ENCODE assay signal across 9 cellular contexts in the genomic region with DNA sequence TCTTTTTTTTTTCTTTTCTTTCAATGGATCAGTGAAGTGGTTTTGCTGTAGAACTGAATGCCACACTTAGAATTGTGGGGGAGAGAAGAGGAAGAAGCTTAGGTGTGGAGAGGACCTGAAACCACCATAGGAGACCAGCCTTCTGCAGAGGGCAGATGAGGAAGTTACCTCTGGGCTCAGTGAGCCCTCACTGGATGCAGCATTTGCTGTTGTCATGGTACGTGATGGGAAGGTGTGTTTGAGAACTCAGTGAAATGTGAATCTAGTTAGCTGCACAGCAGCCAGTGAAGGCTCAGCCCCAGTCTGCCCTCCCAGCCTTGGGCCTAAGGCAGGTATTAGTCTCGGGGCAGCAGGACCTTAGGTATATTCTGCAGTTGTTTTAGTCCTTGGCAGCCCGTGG. TPM values are rescaled to one million over a fixed set of nuclear protein-coding genes. Genes with fewer than 3 reads are reported as not detected.
A peak's percentile ranks its signal among the peaks of the same experiment; 100 is the strongest.
DNase-seq lines count a peak whose midpoint lies in the region; ATAC-seq and TF ChIP-seq lines count a peak whose summit lies in the region.
"Had no signal": no experiment of that assay in that cellular context is flagged by ENCODE, and none has a peak within 500 bp of the region (broad histone marks: within the 10 kb centered on the region; RNA-seq: fewer than 3 reads in every experiment).

No MANE protein-coding gene starts in this region.

- DNase-seq in heart right ventricle (no peak), GM10266 (ENCODE audit: extremely low spot score) (no peak), testis (no peak), putamen (ENCODE audit: low spot score) (no peak)
- no peak for DNase-seq in activated CD4-positive, alpha-beta T cell treated with anti-CD3 and anti-CD28 coated beads, Interleukin-2, amount 50 U/mL, for 1 hour
- DNase-seq: GM23248 had no signal

- H3K36me3 ChIP-seq in heart right ventricle (peaks cover 0 to 31% (median 0%) of the 10 kb centered on the region in 9 donors), testis (ENCODE audit: low read depth, missing control alignments) (no peaks in the 10 kb centered on the region)

- ATAC-seq in GM18517 (IDR thresholded peaks at IDR 0.05; ENCODE audit: unreplicated experiment) = peak; percentile 98
- peak; percentile 99 for ATAC-seq in GM21576 (IDR thresholded peaks at IDR 0.05; ENCODE audit: unreplicated experiment)
- peak in 5 of 8 donors; percentile 7 to 45 (median 19) for ATAC-seq in heart right ventricle

- intact Hi-C loops in heart right ventricle (cut with DNase I) = no loop called here
- intact Hi-C loops in testis (cut with DNase I; ENCODE audit: low total_unique reads) = no loop called here

- peak overlapping the region in 3 of 4 donors; percentile 0 to 61 (median 35) for H3K4me3 Mint-ChIP-seq in IgD-negative memory B cell

- no peaks in the 10 kb centered on the region for H3K9me3 Mint-ChIP-seq in IgD-negative memory B cell

- TF ChIP-seq CTCF in heart right ventricle (IDR thresholded peaks at IDR 0.05) (no peak), GM10266 (IDR thresholded peaks at IDR 0.05; ENCODE audit: control insufficient read depth, insufficient read depth, low read depth, missing control alignments) (no peak), testis (IDR thresholded peaks at IDR 0.05) (no peak)

- peaks cover 9% of the 10 kb centered on the region for H3K36me3 Mint-ChIP-seq in IgD-negative memory B cell

- TF ChIP-seq POLR2A in testis (IDR thresholded peaks at IDR 0.05) = no peak

- H3K4me3 ChIP-seq in heart right ventricle (no peak overlapping the region), testis (no peak overlapping the region)
- H3K4me3 ChIP-seq: GM23248 had no signal

- H3K9me3 ChIP-seq in heart right ventricle (no peaks in the 10 kb centered on the region), testis (no peaks in the 10 kb centered on the region)

- 43 to 61% methylated on average over 3 of the region's 3 CpGs for WGBS in heart right ventricle, 2 donors
- WGBS in testis, 2 donors = 86 to 97% methylated on average over 3 of the region's 3 CpGs

- H3K27me3 ChIP-seq in heart right ventricle (no peaks in the 10 kb centered on the region), testis (no peaks in the 10 kb centered on the region)

- peak overlapping the region in 9 of 10 donors; percentile 24 to 82 (median 72) for H3K27ac ChIP-seq in heart right ventricle
- no peak overlapping the region for H3K27ac ChIP-seq in testis
- H3K27ac ChIP-seq: GM23248 had no signal

- H3K4me1 ChIP-seq in heart right ventricle (peaks cover 0 to 67% (median 30%) of the 10 kb centered on the region in 9 donors), testis (no peaks in the 10 kb centered on the region)

- peak overlapping the region; percentile 5 to 91 (median 25) for H3K27ac Mint-ChIP-seq in IgD-negative memory B cell

- peaks cover 31 to 51% (median 37%) of the 10 kb centered on the region in 3 donors for H3K4me1 Mint-ChIP-seq in IgD-negative memory B cell

- peaks cover 2% of the 10 kb centered on the region for H3K27me3 Mint-ChIP-seq in IgD-negative memory B cell

RNA-seq across cellular contexts. Expression of gene CYFIP2, which starts 17.5 kb away (rescaled TPM):
- polyA plus RNA-seq in IgD-negative memory B cell (366 TPM), heart right ventricle (10 to 100 TPM; 23.5 to 28.5 TPM), testis (ENCODE audit: insufficient read depth, low read depth, low replicate concordance) (21.7 TPM)
- total RNA-seq in heart right ventricle (10 to 100 TPM; 20.3 to 50.8 (median 34.4) TPM), testis (10 to 100 TPM; 32.1 to 41.4 TPM)

Comparison
In these comparisons a context has a peak if more than half of its experiments do, and no peak if none do; other contexts are left out.
1. ATAC-seq: peak in every context shown above with its lines; median percentile 99 in GM21576; 98 in GM18517; 19 in heart right ventricle.
2. H3K27ac ChIP-seq: peak in heart right ventricle (9 of 10); none in testis (0 of 2).
3. RNA of gene CYFIP2, which starts 17.5 kb away (polyA plus RNA-seq): 366 TPM in IgD-negative memory B cell (single experiment); 23.5 to 28.5 TPM in heart right ventricle and 21.7 TPM in testis (single experiment); every median in the first group is over 10 times any median in the second.